Comparison of ENCODE assay signal across 7 cellular contexts in the genomic region with DNA sequence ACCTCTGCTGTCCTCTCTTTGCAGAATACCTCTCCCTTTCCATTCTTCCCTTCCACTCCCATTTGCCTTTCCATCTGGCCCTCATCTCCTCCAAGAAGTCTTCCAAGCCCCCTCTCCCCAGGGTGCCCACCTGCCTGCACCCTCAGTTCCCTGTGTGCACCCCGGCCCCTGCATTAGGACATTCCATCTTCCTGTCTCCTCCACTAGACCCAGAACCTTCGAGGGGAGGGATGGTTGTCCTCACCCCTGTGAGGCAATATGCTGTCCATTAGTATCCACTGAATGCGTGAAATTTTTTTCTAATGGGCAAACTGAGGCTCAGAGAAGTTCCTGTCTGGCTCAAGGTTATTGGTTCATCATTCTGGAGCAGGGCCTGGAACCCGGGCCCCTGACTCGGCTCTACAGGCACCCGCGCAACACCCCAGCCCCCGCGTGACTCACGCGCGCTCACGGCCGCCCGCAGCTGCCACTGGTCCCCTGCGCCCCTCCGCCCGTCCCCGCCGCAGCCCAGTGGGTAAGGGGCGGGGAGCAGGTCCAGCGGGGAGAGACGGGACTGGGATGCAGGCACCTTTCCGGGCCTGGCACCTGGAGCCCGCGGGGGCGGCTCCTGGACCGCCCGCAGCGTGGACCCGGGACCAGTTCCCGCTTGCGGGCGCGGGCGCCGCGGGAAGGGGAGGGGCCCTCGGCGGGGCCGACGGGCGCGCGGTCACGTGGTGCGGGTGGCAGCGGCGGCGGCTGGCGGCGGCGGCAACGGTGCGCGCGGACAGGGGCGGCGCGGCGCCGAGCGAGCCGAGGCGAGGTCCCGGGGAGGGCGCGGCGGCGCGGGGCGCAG. TPM values are rescaled to one million over a fixed set of nuclear protein-coding genes. Genes with fewer than 3 reads are reported as not detected.
A peak's percentile ranks its signal among the peaks of the same experiment; 100 is the strongest.
DNase-seq lines count a peak whose midpoint lies in the region; ATAC-seq and TF ChIP-seq lines count a peak whose summit lies in the region.

No MANE protein-coding gene starts in this region.

- H3K4me1 ChIP-seq in NT2/D1 (ENCODE audit: insufficient read depth, insufficient read length) (peaks cover 6% of the 10 kb centered on the region), cardiac muscle cell (ENCODE audit: low read depth) (no peaks in the 10 kb centered on the region)

- H3K27me3 ChIP-seq in NT2/D1 (ENCODE audit: insufficient read depth, insufficient read length) (peaks cover 48% of the 10 kb centered on the region), cardiac muscle cell (peaks cover 45% of the 10 kb centered on the region)

- H3K4me3 ChIP-seq in NT2/D1 (ENCODE audit: insufficient read length, low read depth) (peak overlapping the region; percentile 36), cardiac muscle cell (peak overlapping the region; percentile 43)

- TF ChIP-seq CTCF in cardiac muscle cell (IDR thresholded peaks at IDR 0.05; ENCODE audit: low read depth, low read length): no peak

- no peak overlapping the region for H3K9ac ChIP-seq in NT2/D1 (ENCODE audit: insufficient read length, low read depth)

- H3K36me3 ChIP-seq in NT2/D1 (ENCODE audit: insufficient read depth, insufficient read length, low read length): no peaks in the 10 kb centered on the region
- H3K36me3 ChIP-seq in cardiac muscle cell: no peaks in the 10 kb centered on the region

- no peak overlapping the region for H3K27ac ChIP-seq in cardiac muscle cell

- peaks cover 4% of the 10 kb centered on the region; the same call in 1 of the 2 replicates for H3K9me3 ChIP-seq in NT2/D1 (ENCODE audit: insufficient read depth, low read length)
- H3K9me3 ChIP-seq in cardiac muscle cell (ENCODE audit: low read depth): no peaks in the 10 kb centered on the region

- no peak for ATAC-seq in HG02981 (IDR thresholded peaks at IDR 0.05; ENCODE audit: unreplicated experiment)

- DNase-seq in GM19238 (ENCODE audit: insufficient read length, low spot score) (peak; percentile 55), NT2/D1 (ENCODE audit: low read depth, low spot score) (no peak), cardiac muscle cell (ENCODE audit: low read depth in 1 of 2, low spot score in 1 of 2) (peak in 1 of 2 donors; percentile 69), retina (peak; percentile 82), SKM-1 (lab: John Stamatoyannopoulos, UW; ENCODE audit: unreplicated experiment) (no peak)
- peak; percentile 56 for DNase-seq in activated naive CD4-positive, alpha-beta T cell treated with Interleukin-2 at 50 U/mL for 16 hours

RNA-seq across cellular contexts. Expression of a gene that starts 7.0 kb away (rescaled TPM):
- 3.6 and 3.9 TPM in 2 replicates for total RNA-seq in cardiac muscle cell
- polyA plus RNA-seq in cardiac muscle cell: 2.9 and 3.4 TPM in 2 replicates

RNA-seq across cellular contexts. Expression of a gene that starts 22.3 kb away (rescaled TPM):
- total RNA-seq in cardiac muscle cell: not detected in 2 replicates
- polyA plus RNA-seq in cardiac muscle cell: not detected in 2 replicates

RNA-seq across cellular contexts. Expression of a gene that starts 29.3 kb away (rescaled TPM):
- 22.0 and 26.7 TPM in 2 replicates for total RNA-seq in cardiac muscle cell
- 25.8 and 37.0 TPM in 2 replicates for polyA plus RNA-seq in cardiac muscle cell

RNA-seq across cellular contexts. Expression of a gene that starts 49.7 kb away (rescaled TPM):
- total RNA-seq in cardiac muscle cell: 0.14 and 1.9 TPM in 2 replicates
- 1.1 TPM in 2 replicates for polyA plus RNA-seq in cardiac muscle cell

Comparison
In these comparisons a context has a peak if more than half of its experiments do, and no peak if none do; other contexts are left out.
1. DNase-seq: peak in GM19238 (single experiment), activated naive CD4-positive, alpha-beta T cell treated with Interleukin-2 at 50 U/mL for 16 hours (single experiment) and retina (single experiment); none in NT2/D1 (single experiment) and SKM-1 (single experiment).